In genomic region chr18:2970762-2971659, GRCh38 we compare ENCODE assay signal across 9 cellular contexts. TPM values are rescaled to one million over a fixed set of nuclear protein-coding genes. Genes with fewer than 3 reads are reported as not detected.
DNase-seq lines count a peak whose midpoint lies in the region; ATAC-seq, FAIRE-seq and TF ChIP-seq lines count a peak whose summit lies in the region.
"Had no signal": no experiment of that assay in that cellular context is flagged by ENCODE, and none has a peak within 500 bp of the region (broad histone marks: within the 10 kb centered on the region; RNA-seq: fewer than 3 reads in every experiment).

No MANE protein-coding gene starts in this region.

- intact Hi-C loops in CD4-positive, alpha-beta memory T cell (cut with micrococcal nuclease): no loop called here

- FAIRE-seq in D721Med (lab: Jason Lieb, UNC): no peak

- peak overlapping the region; percentile 79 for H3K27ac ChIP-seq in CD4-positive, alpha-beta memory T cell (ENCODE audit: low read depth, low read length)
- H3K27ac ChIP-seq in muscle layer of duodenum (ENCODE audit: low read length): peak overlapping the region; percentile 43
- H3K27ac ChIP-seq: SJSA1 had no signal

- no peak for TF ChIP-seq CTCF in D721Med (IDR thresholded peaks at IDR 0.05; ENCODE audit: insufficient read depth, missing control alignments)

- peak overlapping the region; percentile 88 to 98 (median 96) for H3K27ac Mint-ChIP-seq in CD4-positive, alpha-beta memory T cell
- peak overlapping the region; percentile 94 for H3K27ac Mint-ChIP-seq in activated naive CD8-positive, alpha-beta T cell treated with anti-CD3 and anti-CD28 coated beads for 36 hours

- H3K4me3 Mint-ChIP-seq in CD4-positive, alpha-beta memory T cell: peak overlapping the region; percentile 82 to 94 (median 88)
- H3K4me3 Mint-ChIP-seq in activated naive CD8-positive, alpha-beta T cell treated with anti-CD3 and anti-CD28 coated beads for 36 hours: peak overlapping the region; percentile 84

- POLR2A ChIA-PET in CD4-positive, alpha-beta memory T cell (lab: Charles Lee; ENCODE audit: partially characterized antibody): interaction anchor here (0.6 to 34.6 kb wide), 15 partner anchors 2 to 623 kb away, joined by 3 to 1352 read pairs (median 5); partner anchors contain the start of gene MYL12A

- H3K4me3 ChIP-seq in CD4-positive, alpha-beta memory T cell (ENCODE audit: low read length in 2 of 2): peak overlapping the region; percentile 34 to 37
- peak overlapping the region in 1 of 2 donors; percentile 2 for H3K4me3 ChIP-seq in muscle layer of duodenum (ENCODE audit: low read depth in 1 of 2, low read length in 2 of 2)
- H3K4me3 ChIP-seq: SJSA1 had no signal

- H3K9me3 Mint-ChIP-seq in CD4-positive, alpha-beta memory T cell: no peaks in the 10 kb centered on the region
- no peaks in the 10 kb centered on the region for H3K9me3 Mint-ChIP-seq in activated naive CD8-positive, alpha-beta T cell treated with anti-CD3 and anti-CD28 coated beads for 36 hours

- H3K36me3 Mint-ChIP-seq in CD4-positive, alpha-beta memory T cell: peaks cover 8 to 39% of the 10 kb centered on the region in 2 donors
- H3K36me3 Mint-ChIP-seq in activated naive CD8-positive, alpha-beta T cell treated with anti-CD3 and anti-CD28 coated beads for 36 hours: peaks cover 63% of the 10 kb centered on the region

- no peak for ATAC-seq in GM21515 (IDR thresholded peaks at IDR 0.05; ENCODE audit: unreplicated experiment)

- no peaks in the 10 kb centered on the region for H3K9me3 ChIP-seq in CD4-positive, alpha-beta memory T cell (ENCODE audit: control insufficient read depth in 1 of 2, low read length in 2 of 2)
- no peaks in the 10 kb centered on the region for H3K9me3 ChIP-seq in muscle layer of duodenum (ENCODE audit: control insufficient read depth in 1 of 2, low read length in 2 of 2)
- H3K9me3 ChIP-seq: SJSA1 had no signal

- H3K27me3 ChIP-seq in CD4-positive, alpha-beta memory T cell (ENCODE audit: insufficient read depth, low read length): no peaks in the 10 kb centered on the region
- H3K27me3 ChIP-seq in muscle layer of duodenum (ENCODE audit: low read depth, low read length): no peaks in the 10 kb centered on the region
- H3K27me3 ChIP-seq: SJSA1 had no signal

- H3K36me3 ChIP-seq in CD4-positive, alpha-beta memory T cell (ENCODE audit: insufficient read depth, low read length): no peaks in the 10 kb centered on the region
- H3K36me3 ChIP-seq in muscle layer of duodenum (ENCODE audit: control insufficient read depth in 1 of 2, insufficient read depth in 2 of 2, low read length in 2 of 2): no peaks in the 10 kb centered on the region
- H3K36me3 ChIP-seq: SJSA1 had no signal

- no peaks in the 10 kb centered on the region for H3K27me3 Mint-ChIP-seq in CD4-positive, alpha-beta memory T cell
- H3K27me3 Mint-ChIP-seq in activated naive CD8-positive, alpha-beta T cell treated with anti-CD3 and anti-CD28 coated beads for 36 hours: no peaks in the 10 kb centered on the region

- DNase-seq in CD4-positive, alpha-beta memory T cell: peak; percentile 51 to 78 (median 57)
- DNase-seq in Kasumi-1 (lab: John Stamatoyannopoulos, UW) (peak; percentile 85 to 89), D721Med (ENCODE audit: insufficient read length, low spot score) (no peak), mesenteric fat pad (ENCODE audit: low spot score) (no peak), middle frontal gyrus (ENCODE audit: extremely low spot score, low spot score) (no peak)
- DNase-seq in activated naive CD8-positive, alpha-beta T cell treated with anti-CD3 and anti-CD28 coated beads for 36 hours: no peak

- CTCF ChIA-PET in CD4-positive, alpha-beta memory T cell (lab: Charles Lee; ENCODE audit: partially characterized antibody): interaction anchor here (1.0 to 18.4 kb wide), 12 partner anchors 9 to 91 kb away, joined by 3 to 304 read pairs (median 6); no protein-coding TSS in a partner anchor

- H3K4me1 Mint-ChIP-seq in CD4-positive, alpha-beta memory T cell: peaks cover 73 to 96% (median 86%) of the 10 kb centered on the region in 4 donors
- H3K4me1 Mint-ChIP-seq in activated naive CD8-positive, alpha-beta T cell treated with anti-CD3 and anti-CD28 coated beads for 36 hours: peaks cover 77% of the 10 kb centered on the region

- peaks cover 100% of the 10 kb centered on the region for H3K4me1 ChIP-seq in CD4-positive, alpha-beta memory T cell (ENCODE audit: insufficient read depth, low read length)
- peaks cover 17 to 21% of the 10 kb centered on the region in 2 donors for H3K4me1 ChIP-seq in muscle layer of duodenum (ENCODE audit: control insufficient read depth in 1 of 2, insufficient read depth in 2 of 2, low read length in 2 of 2)

RNA-seq across cellular contexts. Expression of gene LPIN2, which starts 41.9 kb away (rescaled TPM):
- total RNA-seq in CD4-positive, alpha-beta memory T cell: 100 to 1,000 TPM in 1 of 2 experiments, 10 to 100 TPM in 1; 95.4 to 103 TPM
- 10 to 100 TPM; 53.6 to 96.5 TPM for polyA plus RNA-seq in CD4-positive, alpha-beta memory T cell
- total RNA-seq in activated naive CD8-positive, alpha-beta T cell treated with anti-CD3 and anti-CD28 coated beads for 36 hours: 10 to 100 TPM; 56.1 to 61.5 TPM
- total RNA-seq in mesenteric fat pad: 29.0 TPM

Comparison
In these comparisons a context has a peak if more than half of its experiments do, and no peak if none do; other contexts are left out.
1. DNase-seq: peak in CD4-positive, alpha-beta memory T cell (5 of 5) and Kasumi-1 (2 of 2); none in activated naive CD8-positive, alpha-beta T cell treated with anti-CD3 and anti-CD28 coated beads for 36 hours (single experiment), D721Med (single experiment), mesenteric fat pad (single experiment) and middle frontal gyrus (single experiment).